In the genomic region with DNA sequence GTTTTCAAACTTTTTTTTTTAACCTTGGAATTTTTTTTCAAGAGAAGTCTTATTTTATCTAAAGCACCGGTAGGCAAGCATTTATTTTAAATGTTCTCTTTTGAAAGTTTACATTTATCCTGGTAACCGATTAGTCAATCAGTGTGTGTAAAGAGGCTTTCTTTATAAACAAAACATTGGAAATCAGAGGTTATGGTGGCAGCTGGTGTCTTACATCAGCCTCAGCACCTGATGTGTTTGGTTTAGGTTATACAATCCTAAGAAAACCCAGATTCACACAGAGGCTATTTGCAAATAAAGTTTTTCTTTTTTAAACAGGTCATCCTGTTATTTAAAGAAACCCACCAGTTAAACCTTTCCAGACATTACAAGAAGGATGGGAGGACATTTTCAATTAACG, we compare ENCODE assay signal across 24 cellular contexts.
"Had no signal": no experiment of that assay in that cellular context is flagged by ENCODE, and none has a peak within 500 bp of the region (broad histone marks: within the 10 kb centered on the region; RNA-seq: fewer than 3 reads in every experiment).

No MANE protein-coding gene starts in this region.

- H3K9me3 ChIP-seq: esophagus muscularis mucosa, gastroesophageal sphincter, left ventricle myocardium inferior, psoas muscle, spleen, tibial artery, upper lobe of left lung, uterus had no signal

- H3K27ac ChIP-seq: epithelial cell of prostate, esophagus muscularis mucosa, gastroesophageal sphincter, left ventricle myocardium inferior, parathyroid adenoma, psoas muscle, spleen, tibial artery, upper lobe of left lung, uterus had no signal

- H3K36me3 ChIP-seq: esophagus muscularis mucosa, gastroesophageal sphincter, left ventricle myocardium inferior, spleen, tibial artery, upper lobe of left lung, uterus had no signal

- H2AFZ ChIP-seq: parathyroid adenoma had no signal

- ATAC-seq: effector memory CD8-positive, alpha-beta T cell; gastroesophageal sphincter; left cardiac atrium; psoas muscle; sciatic nerve; stimulated activated memory B cell treated with anti-CD40 and anti-IgM and Interleukin-4, amounts not matched to agents 10 μg/mL and 1 μg/mL and 100 μg/mL, for 72 hours had no signal

- H3K4me3 ChIP-seq: esophagus muscularis mucosa, gastroesophageal sphincter, left ventricle myocardium inferior, lung, psoas muscle, spleen, tibial artery, upper lobe of left lung, uterus had no signal

- H3K79me2 ChIP-seq: parathyroid adenoma had no signal

- DNase-seq: effector memory CD8-positive, alpha-beta T cell; foreskin fibroblast; kidney; left cardiac atrium; left ventricle myocardium inferior; mesendoderm; naive B cell; occipital lobe; psoas muscle; retina; spleen; stimulated activated CD4-positive, alpha-beta T cell treated with anti-CD3 and anti-CD28 coated beads, Interleukin-15, amount 100 ng/mL, for 24 hours; stimulated activated CD4-positive, alpha-beta T cell treated with anti-CD3 and anti-CD28 coated beads, Interleukin-1b, Interleukin-23, amount 100 ng/mL, for 48 hours; stimulated activated CD4-positive, alpha-beta T cell treated with anti-CD3 and anti-CD28 coated beads, Interleukin-4, amount 100 ng/mL, for 24 hours; tibial artery; upper lobe of left lung; uterus had no signal

- H3K27me3 ChIP-seq: esophagus muscularis mucosa, gastroesophageal sphincter, tibial artery, upper lobe of left lung, uterus had no signal

- H3K4me1 ChIP-seq: esophagus muscularis mucosa, gastroesophageal sphincter, left ventricle myocardium inferior, parathyroid adenoma, spleen, tibial artery, upper lobe of left lung, uterus had no signal
